28 cellular contexts compared by ENCODE assay signal in genomic region chr22:17878970-17879369, GRCh38.
"Had no signal": no experiment of that assay in that cellular context is flagged by ENCODE, and none has a peak within 500 bp of the region (broad histone marks: within the 10 kb centered on the region; RNA-seq: fewer than 3 reads in every experiment).

No MANE protein-coding gene starts in this region.

- H3K27ac ChIP-seq: adrenal gland, breast epithelium, gastroesophageal sphincter, ovary, prostate gland, right atrium auricular region, SK-N-MC, stomach, uterus, VCaP had no signal

- H3K27me3 Mint-ChIP-seq: activated naive CD8-positive, alpha-beta T cell; naive B cell; stimulated activated naive B cell treated with anti-CD40 and anti-IgM and Interleukin-4, amounts not matched to agents 10 μg/mL and 1 μg/mL and 100 μg/mL, for 72 hours had no signal

- H3K27ac Mint-ChIP-seq: activated naive CD8-positive, alpha-beta T cell; mesothelial cell of epicardium; stimulated activated naive B cell treated with anti-CD40 and anti-IgM and Interleukin-4, amounts not matched to agents 10 μg/mL and 1 μg/mL and 100 μg/mL, for 72 hours had no signal

- H3K4me3 ChIP-seq: adrenal gland, breast epithelium, gastroesophageal sphincter, ovary, prostate gland, right atrium auricular region, SK-N-MC, stomach, tibial nerve, uterus had no signal

- ATAC-seq: gastroesophageal sphincter; left colon; stimulated activated naive B cell treated with anti-CD40 and anti-IgM and Interleukin-4, amounts not matched to agents 10 μg/mL and 1 μg/mL and 100 μg/mL, for 72 hours had no signal

- H3K9me3 ChIP-seq: adrenal gland, breast epithelium, gastroesophageal sphincter, ovary, prostate gland, right atrium auricular region, stomach, tibial nerve, uterus had no signal

- H3K36me3 ChIP-seq: breast epithelium, ovary, prostate gland, uterus had no signal

- H3K4me3 Mint-ChIP-seq: activated naive CD8-positive, alpha-beta T cell; mesothelial cell of epicardium; stimulated activated naive B cell treated with anti-CD40 and anti-IgM and Interleukin-4, amounts not matched to agents 10 μg/mL and 1 μg/mL and 100 μg/mL, for 72 hours had no signal

- H3K4me1 ChIP-seq: adrenal gland, breast epithelium, prostate gland, stomach, uterus had no signal

- DNase-seq: activated CD4-positive, alpha-beta T cell treated with anti-CD3 and anti-CD28 coated beads for 4 hours; activated CD4-positive, alpha-beta T cell treated with anti-CD3 and anti-CD28 coated beads, Interleukin-2, amount 50 U/mL, for 4 hours; activated effector memory CD4-positive, alpha-beta T cell treated with Interleukin-2 at 50 U/mL for 16 hours; activated naive CD4-positive, alpha-beta T cell treated with Interleukin-2 at 50 U/mL for 16 hours; activated T-cell treated with anti-CD3 and anti-CD28 coated beads for 4 hours; adrenal gland; aorta; dermis blood vessel endothelial cell; effector CD4-positive, alpha-beta T cell; head of caudate nucleus; hippocampal formation; left colon; naive B cell; stimulated activated CD4-positive, alpha-beta T cell treated with anti-CD3 and anti-CD28 coated beads, Interleukin-15, amount 100 ng/mL, for 24 hours; stimulated activated CD4-positive, alpha-beta T cell treated with anti-CD3 and anti-CD28 coated beads, Interleukin-2, amount 100 ng/mL, for 24 hours; stimulated activated naive B cell treated with anti-CD40 and anti-IgM and Interleukin-4, amounts not matched to agents 10 μg/mL and 1 μg/mL and 100 μg/mL, for 72 hours; stomach; uterus had no signal

- H3K27me3 ChIP-seq: adrenal gland, breast epithelium, gastroesophageal sphincter, ovary, right atrium auricular region, stomach, tibial nerve, uterus had no signal
